Comparison of ENCODE assay signal across 1 cellular context in the genomic region with DNA sequence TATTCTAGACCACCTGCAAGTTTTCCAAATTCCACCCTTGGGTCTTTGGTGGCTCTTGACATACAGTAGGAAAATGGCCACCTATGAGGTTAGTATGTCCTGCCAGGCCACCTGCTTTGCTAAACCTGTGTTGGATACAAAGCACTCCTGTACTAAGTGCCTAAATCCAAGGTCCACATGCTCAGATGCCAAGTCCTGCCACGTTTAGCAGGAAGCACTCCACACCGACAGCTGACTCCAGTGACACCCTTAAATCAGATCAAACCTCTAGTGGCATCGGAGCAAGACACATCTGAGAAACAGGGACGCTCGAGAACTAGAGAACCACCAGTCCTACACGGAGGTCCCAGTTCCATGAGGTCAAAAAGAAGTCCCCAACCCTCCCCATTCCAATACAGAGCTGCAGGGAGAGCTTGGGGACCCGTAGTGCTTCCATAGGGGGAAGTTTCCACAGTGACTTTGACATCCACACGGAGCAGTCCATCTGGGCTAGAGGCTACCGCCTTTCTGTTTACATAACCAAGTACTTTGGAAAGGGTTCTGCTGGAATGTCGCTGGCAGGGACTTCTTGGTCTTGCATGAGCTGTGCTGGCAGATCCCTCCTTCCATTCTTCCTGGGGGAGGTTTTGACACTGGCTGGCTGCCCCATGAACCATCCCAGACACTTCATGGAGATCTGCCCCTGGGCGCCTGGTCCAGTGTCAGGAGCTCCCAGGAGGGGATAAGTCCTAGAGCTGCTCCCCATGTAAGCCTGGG.
TF ChIP-seq lines count a peak whose summit lies in the region.

No MANE protein-coding gene starts in this region.

TF ChIP-seq in endothelial cell of umbilical vein, 7 proteins besides CTCF, POLR2A, EP300 and RAD21:
- TF ChIP-seq, protein P1, sequence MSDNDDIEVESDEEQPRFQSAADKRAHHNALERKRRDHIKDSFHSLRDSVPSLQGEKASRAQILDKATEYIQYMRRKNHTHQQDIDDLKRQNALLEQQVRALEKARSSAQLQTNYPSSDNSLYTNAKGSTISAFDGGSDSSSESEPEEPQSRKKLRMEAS (IDR thresholded peaks at IDR 0.05; ENCODE audit: insufficient read depth, insufficient read length) = no peak
- TF ChIP-seq POLR2AphosphoS5 (IDR thresholded peaks at IDR 0.05; ENCODE audit: insufficient read depth, low read depth, low read length) = no peak
- TF ChIP-seq GATA2 (IDR thresholded peaks at IDR 0.05; ENCODE audit: insufficient read depth, insufficient read length, low read depth, low read length) = no peak
- no peak for TF ChIP-seq MYC (IDR thresholded peaks at IDR 0.05; ENCODE audit: low read depth, low read length)
- no peak for TF ChIP-seq FOS (IDR thresholded peaks at IDR 0.05; ENCODE audit: borderline replicate concordance, insufficient read depth, low read length)
- TF ChIP-seq EZH2 (IDR thresholded peaks at IDR 0.05; ENCODE audit: borderline replicate concordance, low read depth, low read length, severe bottlenecking) = no peak
- no peak for TF ChIP-seq JUN (IDR thresholded peaks at IDR 0.05; ENCODE audit: borderline replicate concordance, insufficient read depth, insufficient read length, low read depth)
